Comparison of ENCODE assay signal across 8 cellular contexts in the genomic region with DNA sequence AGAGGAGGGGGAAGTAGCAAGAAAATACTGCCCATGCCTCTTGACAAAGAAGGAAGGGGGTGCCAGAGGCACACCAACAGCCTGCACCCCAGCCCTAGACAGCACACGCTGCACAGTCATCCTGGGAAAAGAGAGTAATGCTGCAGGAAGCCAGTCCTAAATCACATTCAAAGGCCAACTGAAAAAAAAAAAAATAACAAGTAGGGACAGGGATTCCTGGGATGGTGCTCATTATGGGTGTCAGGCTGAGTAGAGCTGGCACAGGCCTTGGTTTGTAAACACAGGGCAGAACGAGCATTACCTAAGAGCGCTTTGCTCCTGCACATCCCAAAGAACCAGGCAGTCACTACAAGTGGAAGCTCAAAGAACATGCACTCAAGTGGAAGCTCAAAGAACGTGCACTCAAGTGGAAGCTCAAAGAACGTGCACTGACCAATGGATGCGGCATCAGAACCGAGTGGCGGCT. TPM values are rescaled to one million over a fixed set of nuclear protein-coding genes. Genes with fewer than 3 reads are reported as not detected.
DNase-seq lines count a peak whose midpoint lies in the region; ATAC-seq and TF ChIP-seq lines count a peak whose summit lies in the region.

No MANE protein-coding gene starts in this region.

- no peak for TF ChIP-seq POLR2A in gastroesophageal sphincter (IDR thresholded peaks at IDR 0.05)

- H3K27ac ChIP-seq in gastroesophageal sphincter, result peak overlapping the region in 3 of 4 donors; percentile 64 to 80 (median 78)
- peak overlapping the region; percentile 51 for H3K27ac ChIP-seq in substantia nigra (ENCODE audit: low read depth, low read length, poor library complexity, severe bottlenecking)

- H3K4me1 ChIP-seq in gastroesophageal sphincter, result peaks cover 11 to 97% (median 61%) of the 10 kb centered on the region in 3 donors

- 55% methylated on average over 7 of the region's 8 CpGs; no CpG with 5 or more reads in 1 of the 2 donors for WGBS in gastroesophageal sphincter (ENCODE audit: low coverage in 1 of 2), 2 donors

- TF ChIP-seq CTCF in gastroesophageal sphincter (IDR thresholded peaks at IDR 0.05), result no peak

- H3K36me3 ChIP-seq in gastroesophageal sphincter, result no peaks in the 10 kb centered on the region

- CTCF ChIA-PET in T-cell (lab: Charles Lee), result interaction anchor here (0.5 to 4.0 kb wide), 12 partner anchors 11 to 147 kb away, joined by 3 to 19 read pairs (median 4); no protein-coding TSS in a partner anchor

- H3K4me3 Mint-ChIP-seq in T-cell, result peak overlapping the region; percentile 72 to 82 (median 81)

- H3K9me3 Mint-ChIP-seq in T-cell, result no peaks in the 10 kb centered on the region

- no peaks in the 10 kb centered on the region for H3K27me3 Mint-ChIP-seq in T-cell

- no peaks in the 10 kb centered on the region for H3K9me3 ChIP-seq in gastroesophageal sphincter

- no peak for ATAC-seq in T-cell (replicated peaks in 1 of 4)
- peak; percentile 85 for ATAC-seq in gastroesophageal sphincter
- ATAC-seq in HG03095 (IDR thresholded peaks at IDR 0.05; ENCODE audit: unreplicated experiment), result no peak

- H3K4me1 Mint-ChIP-seq in T-cell, result peaks cover 94 to 100% (median 98%) of the 10 kb centered on the region in 3 donors

- H3K4me3 ChIP-seq in gastroesophageal sphincter, result no peak overlapping the region

- POLR2A ChIA-PET in T-cell (lab: Charles Lee), result interaction anchor here (0.6 to 1.7 kb wide), 6 partner anchors 13 to 64 kb away, joined by 3 to 10 read pairs (median 6); no protein-coding TSS in a partner anchor

- TF ChIP-seq EP300 in gastroesophageal sphincter (IDR thresholded peaks at IDR 0.05), result no peak

- H3K27ac Mint-ChIP-seq in T-cell, result peak overlapping the region; percentile 88 to 92

- H3K36me3 Mint-ChIP-seq in T-cell, result peaks cover 18% of the 10 kb centered on the region

- no peaks in the 10 kb centered on the region for H3K27me3 ChIP-seq in gastroesophageal sphincter

- DNase-seq in SHP77 (lab: John Stamatoyannopoulos, UW), result peak; percentile 36 to 53
- no peak for DNase-seq in SHP77 treated with DMSO at 0.1 percent for 48 hours (lab: John Stamatoyannopoulos, UW)
- no peak for DNase-seq in T-cell
- peak in 3 of 49 donors; percentile 25 to 45 (median 38) for DNase-seq in substantia nigra (lab: John Stamatoyannopoulos, UW)
- no peak for DNase-seq in inferior parietal cortex (ENCODE audit: extremely low spot score)
- no peak for DNase-seq in hippocampal formation (lab: John Stamatoyannopoulos, UW)

RNA-seq across cellular contexts. Expression of gene RAPGEF1, which starts 7.8 kb away (rescaled TPM):
- total RNA-seq in T-cell (100 to 1,000 TPM in 4 of 5 donors, 10 to 100 TPM in 1; 97.9 to 167 (median 139) TPM), gastroesophageal sphincter (100 to 1,000 TPM in 1 of 4 donors, 10 to 100 TPM in 3; 47.5 to 162 (median 77.6) TPM)

Comparison
In these comparisons a context has a peak if more than half of its experiments do, and no peak if none do; other contexts are left out.
1. DNase-seq: peak in SHP77 (2 of 2); none in SHP77 treated with DMSO at 0.1 percent for 48 hours (single experiment), T-cell (0 of 34), inferior parietal cortex (single experiment) and hippocampal formation (0 of 2).